ENCODE assay signal across 1 cellular context in genomic region chr4:146349306-146349705, GRCh38.
TF ChIP-seq lines count a peak whose summit lies in the region.

No MANE protein-coding gene starts in this region.

TF ChIP-seq in SK-N-SH, 30 proteins besides CTCF, POLR2A, EP300 and RAD21:
- TF ChIP-seq MEF2A (IDR thresholded peaks at IDR 0.05; ENCODE audit: borderline replicate concordance, low read depth) (no peak), TAF1 (IDR thresholded peaks at IDR 0.05; ENCODE audit: borderline replicate concordance, low read depth, low read length) (no peak), SMC3 (IDR thresholded peaks at IDR 0.05; ENCODE audit: low read depth, low read length) (no peak), GABPA (IDR thresholded peaks at IDR 0.05; ENCODE audit: low read depth) (no peak), GATA2 (CRISPR knock-in tag; IDR thresholded peaks at IDR 0.05) (no peak), TCF12 (IDR thresholded peaks at IDR 0.05) (no peak), TEAD4 (IDR thresholded peaks at IDR 0.05; ENCODE audit: borderline replicate concordance, insufficient read depth) (no peak), MXI1 (IDR thresholded peaks at IDR 0.05; ENCODE audit: low read depth, low read length) (no peak), NRF1 (IDR thresholded peaks at IDR 0.05; ENCODE audit: low read depth, low read length) (no peak), USF2 (IDR thresholded peaks at IDR 0.05; ENCODE audit: borderline replicate concordance, low read depth, low read length) (no peak), EZH2phosphoT487 (IDR thresholded peaks at IDR 0.05; ENCODE audit: borderline replicate concordance, low read depth) (no peak), CHD2 (IDR thresholded peaks at IDR 0.05; ENCODE audit: low read length, partially characterized antibody) (no peak)
- TF ChIP-seq, protein P1, sequence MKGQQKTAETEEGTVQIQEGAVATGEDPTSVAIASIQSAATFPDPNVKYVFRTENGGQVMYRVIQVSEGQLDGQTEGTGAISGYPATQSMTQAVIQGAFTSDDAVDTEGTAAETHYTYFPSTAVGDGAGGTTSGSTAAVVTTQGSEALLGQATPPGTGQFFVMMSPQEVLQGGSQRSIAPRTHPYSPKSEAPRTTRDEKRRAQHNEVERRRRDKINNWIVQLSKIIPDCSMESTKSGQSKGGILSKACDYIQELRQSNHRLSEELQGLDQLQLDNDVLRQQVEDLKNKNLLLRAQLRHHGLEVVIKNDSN (IDR thresholded peaks at IDR 0.05; ENCODE audit: borderline replicate concordance, low read depth): no peak
- TF ChIP-seq, protein P2, sequence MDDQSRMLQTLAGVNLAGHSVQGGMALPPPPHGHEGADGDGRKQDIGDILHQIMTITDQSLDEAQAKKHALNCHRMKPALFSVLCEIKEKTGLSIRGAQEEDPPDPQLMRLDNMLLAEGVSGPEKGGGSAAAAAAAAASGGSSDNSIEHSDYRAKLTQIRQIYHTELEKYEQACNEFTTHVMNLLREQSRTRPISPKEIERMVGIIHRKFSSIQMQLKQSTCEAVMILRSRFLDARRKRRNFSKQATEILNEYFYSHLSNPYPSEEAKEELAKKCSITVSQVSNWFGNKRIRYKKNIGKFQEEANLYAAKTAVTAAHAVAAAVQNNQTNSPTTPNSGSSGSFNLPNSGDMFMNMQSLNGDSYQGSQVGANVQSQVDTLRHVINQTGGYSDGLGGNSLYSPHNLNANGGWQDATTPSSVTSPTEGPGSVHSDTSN (IDR thresholded peaks at IDR 0.05): no peak
- TF ChIP-seq, protein P3, sequence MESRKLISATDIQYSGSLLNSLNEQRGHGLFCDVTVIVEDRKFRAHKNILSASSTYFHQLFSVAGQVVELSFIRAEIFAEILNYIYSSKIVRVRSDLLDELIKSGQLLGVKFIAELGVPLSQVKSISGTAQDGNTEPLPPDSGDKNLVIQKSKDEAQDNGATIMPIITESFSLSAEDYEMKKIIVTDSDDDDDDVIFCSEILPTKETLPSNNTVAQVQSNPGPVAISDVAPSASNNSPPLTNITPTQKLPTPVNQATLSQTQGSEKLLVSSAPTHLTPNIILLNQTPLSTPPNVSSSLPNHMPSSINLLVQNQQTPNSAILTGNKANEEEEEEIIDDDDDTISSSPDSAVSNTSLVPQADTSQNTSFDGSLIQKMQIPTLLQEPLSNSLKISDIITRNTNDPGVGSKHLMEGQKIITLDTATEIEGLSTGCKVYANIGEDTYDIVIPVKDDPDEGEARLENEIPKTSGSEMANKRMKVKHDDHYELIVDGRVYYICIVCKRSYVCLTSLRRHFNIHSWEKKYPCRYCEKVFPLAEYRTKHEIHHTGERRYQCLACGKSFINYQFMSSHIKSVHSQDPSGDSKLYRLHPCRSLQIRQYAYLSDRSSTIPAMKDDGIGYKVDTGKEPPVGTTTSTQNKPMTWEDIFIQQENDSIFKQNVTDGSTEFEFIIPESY (IDR thresholded peaks at IDR 0.05; ENCODE audit: borderline replicate concordance, low read depth): no peak
